ENCODE assay signal across 33 cellular contexts in genomic region chr15:71013446-71013845, GRCh38.
"Had no signal": no experiment of that assay in that cellular context is flagged by ENCODE, and none has a peak within 500 bp of the region (broad histone marks: within the 10 kb centered on the region; RNA-seq: fewer than 3 reads in every experiment).

No MANE protein-coding gene starts in this region.

- H3K27ac ChIP-seq: brain microvascular endothelial cell, heart left ventricle, left lung, pancreas, psoas muscle, right atrium auricular region, suprapubic skin, tibial artery, upper lobe of right lung had no signal

- H3K9me3 ChIP-seq: heart left ventricle, left lung, pancreas, psoas muscle, right atrium auricular region, suprapubic skin, tibial artery, upper lobe of right lung had no signal

- H3K4me1 ChIP-seq: left lung, pancreas, psoas muscle, right atrium auricular region, suprapubic skin, tibial artery, upper lobe of right lung had no signal

- ATAC-seq: effector memory CD8-positive, alpha-beta T cell; foreskin keratinocyte; heart left ventricle; left lung; pancreas; psoas muscle; T-helper 17 cell; upper lobe of right lung had no signal

- H3K4me3 ChIP-seq: heart left ventricle, left lung, lung, pancreas, psoas muscle, right atrium auricular region, suprapubic skin, tibial artery, upper lobe of right lung had no signal

- DNase-seq: activated CD4-positive, alpha-beta memory T cell treated with anti-CD3 and anti-CD28 coated beads, Interleukin-2, amount 10 ng/mL, durations not matched to agents 7 days and 5 days; activated CD4-positive, alpha-beta T cell treated with anti-CD3 and anti-CD28 coated beads, Interleukin-2, amount 10 ng/mL, durations not matched to agents 24 days and 14 days; activated CD4-positive, CD25-positive, alpha-beta regulatory T cell treated with anti-CD3 and anti-CD28 coated beads, Interleukin-2, amount 50 U/mL, for 72 hours; activated CD8-positive, alpha-beta memory T cell treated with anti-CD3 and anti-CD28 coated beads, Interleukin-2, amount 50 U/mL, for 48 hours; activated gamma-delta T cell; activated naive CD4-positive, alpha-beta T cell treated with anti-CD3 and anti-CD28 coated beads, Interleukin-2, amount 10 ng/mL, durations not matched to agents 7 days and 5 days; activated naive CD8-positive, alpha-beta T cell treated with anti-CD3 and anti-CD28 coated beads, Interleukin-2, amount 10 ng/mL, durations not matched to agents 7 days and 5 days; activated T-cell treated with anti-CD3 and anti-CD28 coated beads, Interleukin-2, amount 50 U/mL, for 24 hours; amniotic stem cell; brain microvascular endothelial cell; caudate nucleus; cortex of kidney; effector memory CD8-positive, alpha-beta T cell; foreskin keratinocyte; heart left ventricle; hypothalamus; immature natural killer cell; kidney glomerular epithelial cell; left lung; naive B cell; pancreas; psoas muscle; stimulated activated CD4-positive, alpha-beta T cell treated with anti-CD3 and anti-CD28 coated beads, Interleukin-15, amount 100 ng/mL, for 24 hours; stimulated activated CD4-positive, alpha-beta T cell treated with anti-CD3 and anti-CD28 coated beads, Interleukin-2, amount 100 ng/mL, for 24 hours; stimulated activated naive CD4-positive, alpha-beta T cell; T-helper 17 cell; T1000; tibial artery; upper lobe of right lung had no signal

- H3K36me3 ChIP-seq: brain microvascular endothelial cell, left lung, pancreas, suprapubic skin, upper lobe of right lung had no signal

- H3K27me3 ChIP-seq: brain microvascular endothelial cell, foreskin keratinocyte, heart left ventricle, left lung, pancreas, right atrium auricular region, suprapubic skin, tibial artery, upper lobe of right lung had no signal

- FAIRE-seq: astrocyte had no signal
